In the genomic region with DNA sequence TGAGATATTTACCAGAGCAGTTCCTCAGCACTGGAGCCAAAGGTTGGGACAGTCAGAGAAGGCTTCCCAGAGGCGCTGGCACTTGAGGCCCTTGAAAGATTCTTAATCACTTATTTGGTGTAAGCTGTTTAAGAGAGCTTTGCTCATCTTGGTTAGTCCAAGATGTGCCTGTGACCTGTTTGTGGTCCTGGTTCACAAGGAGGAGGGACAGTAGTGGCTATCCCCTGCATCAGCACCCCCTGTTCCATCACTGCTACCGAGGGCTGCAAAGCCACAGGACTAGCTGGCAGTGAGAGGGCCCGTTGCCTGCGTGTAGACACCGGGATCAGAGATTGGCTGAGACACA, we compare ENCODE assay signal across 18 cellular contexts.
"Had no signal": no experiment of that assay in that cellular context is flagged by ENCODE, and none has a peak within 500 bp of the region (broad histone marks: within the 10 kb centered on the region; RNA-seq: fewer than 3 reads in every experiment).

No MANE protein-coding gene starts in this region.

- FAIRE-seq: colon, frontal cortex, keratinocyte had no signal

- H3K9me3 ChIP-seq: left ventricle myocardium inferior, upper lobe of left lung had no signal

- ATAC-seq: activated CD4-positive, CD25-positive, alpha-beta regulatory T cell treated with anti-CD3 and anti-CD28 coated beads, Interleukin-2, amount 50 U/mL, for 24 hours; activated T-cell treated with anti-CD3 and anti-CD28 coated beads, Interleukin-2, amount 50 U/mL, for 4 hours; natural killer cell had no signal

- H3K27me3 ChIP-seq: upper lobe of left lung had no signal

- H2AFZ ChIP-seq: parathyroid adenoma had no signal

- DNase-seq: activated CD4-positive, alpha-beta T cell treated with anti-CD3 and anti-CD28 coated beads, Interleukin-2, amount 50 U/mL, for 1 hour; activated CD8-positive, alpha-beta memory T cell treated with anti-CD3 and anti-CD28 coated beads, Interleukin-2, amount 50 U/mL, for 4 hours; activated naive CD4-positive, alpha-beta T cell treated with anti-CD3 and anti-CD28 coated beads for 36 hours; activated T-cell treated with anti-CD3 and anti-CD28 coated beads, Interleukin-2, amount 50 U/mL, for 4 hours; central memory CD4-positive, alpha-beta T cell; left ventricle myocardium inferior; natural killer cell; stimulated activated CD4-positive, alpha-beta T cell treated with anti-CD3 and anti-CD28 coated beads, Interleukin-12 subunit alpha, Interleukin-12 subunit beta, amount 100 ng/mL, for 4 hours; stimulated activated CD4-positive, alpha-beta T cell treated with anti-CD3 and anti-CD28 coated beads, Interleukin-1b, Interleukin-23, amount 100 ng/mL, for 48 hours; stimulated activated CD8-positive, alpha-beta memory T cell treated with anti-CD3 and anti-CD28 coated beads, Interleukin-4, amount 100 ng/mL, for 48 hours; stimulated activated naive CD4-positive, alpha-beta T cell; substantia nigra had no signal

- H3K9ac ChIP-seq: parathyroid adenoma had no signal

- H3K27ac ChIP-seq: left ventricle myocardium inferior had no signal

- H3K36me3 ChIP-seq: left ventricle myocardium inferior, upper lobe of left lung had no signal

- H3K4me3 ChIP-seq: left ventricle myocardium inferior, upper lobe of left lung had no signal

- H3K79me2 ChIP-seq: parathyroid adenoma had no signal
